ENCODE assay signal across 8 cellular contexts in genomic region chrX:120302434-120302833, GRCh38. TPM values are rescaled to one million over a fixed set of nuclear protein-coding genes. Genes with fewer than 3 reads are reported as not detected.
DNase-seq lines count a peak whose midpoint lies in the region; ATAC-seq and TF ChIP-seq lines count a peak whose summit lies in the region.

No MANE protein-coding gene starts in this region.

- peaks cover 36% of the 10 kb centered on the region for H3K27me3 Mint-ChIP-seq in WTC11 (ENCODE audit: low read depth)

- H3K4me1 ChIP-seq in mucosa of descending colon (ENCODE audit: low read depth) (no peaks in the 10 kb centered on the region), neuronal stem cell (ENCODE audit: control insufficient read depth in 2 of 2, insufficient read depth in 1 of 2, low read depth in 1 of 2, low read length in 2 of 2) (no peaks in the 10 kb centered on the region)

- H3K27me3 ChIP-seq in neuronal stem cell (ENCODE audit: control insufficient read depth in 3 of 3, insufficient read depth in 3 of 3, low read depth in 1 of 3, low read length in 3 of 3): peaks cover 0 to 43% (median 0%) of the 10 kb centered on the region in 3 experiments

- no peak overlapping the region for H2AFZ ChIP-seq in neuronal stem cell (ENCODE audit: low read length)

- no peak overlapping the region for H2BK120ac ChIP-seq in neuronal stem cell (ENCODE audit: low read depth, low read length)

- H3K27ac ChIP-seq in neuronal stem cell (replicated peaks; ENCODE audit: low read length): no peak overlapping the region

- TF ChIP-seq CTCF in WTC11 (IDR thresholded peaks at IDR 0.05) (no peak), mucosa of descending colon (IDR thresholded peaks at IDR 0.05) (no peak)

- H3K9me3 ChIP-seq in mucosa of descending colon (no peaks in the 10 kb centered on the region), neuronal stem cell (replicated peaks in 1 of 2; ENCODE audit: control insufficient read depth in 2 of 2, insufficient read depth in 1 of 2, low read depth in 1 of 2, low read length in 2 of 2) (no peaks in the 10 kb centered on the region)

- no peaks in the 10 kb centered on the region for H3K36me3 Mint-ChIP-seq in WTC11

- POLR2A ChIA-PET in WTC11 (lab: Charles Lee): interaction anchor here (0.5 kb wide), 1 partner anchor 58 kb away, joined by 3 read pairs; no protein-coding TSS in a partner anchor

- H4K8ac ChIP-seq in neuronal stem cell (ENCODE audit: low read depth, low read length): no peak overlapping the region

- no peak overlapping the region for H4K91ac ChIP-seq in neuronal stem cell (ENCODE audit: low read depth, low read length, poor library complexity)

- no peak overlapping the region for H2BK5ac ChIP-seq in neuronal stem cell (ENCODE audit: low read length)

- no peak overlapping the region for H3K23ac ChIP-seq in neuronal stem cell (ENCODE audit: low read depth, low read length, poor library complexity)

- WGBS in neuronal stem cell (ENCODE audit: extremely low coverage in 2 of 2, insufficient read length in 2 of 2, insufficient replicate concordance in 1 of 2), 2 donors: no CpG with 5 or more reads among the region's 4 CpGs

- H3K18ac ChIP-seq in neuronal stem cell (ENCODE audit: low read length): no peak overlapping the region

- no peak overlapping the region for H3K4me2 ChIP-seq in neuronal stem cell (ENCODE audit: insufficient read depth, low read length, poor library complexity, severe bottlenecking)

- H3K27ac Mint-ChIP-seq in WTC11: no peak overlapping the region

- no peak overlapping the region for H3K9ac ChIP-seq in neuronal stem cell (ENCODE audit: low read depth, low read length, poor library complexity)

- no peaks in the 10 kb centered on the region for H3K36me3 ChIP-seq in mucosa of descending colon (ENCODE audit: low read depth)
- no peaks in the 10 kb centered on the region for H3K36me3 ChIP-seq in neuronal stem cell (replicated peaks in 1 of 2; ENCODE audit: control insufficient read depth in 2 of 2, insufficient read depth in 2 of 2, low read length in 2 of 2)

- CTCF ChIA-PET in WTC11 (lab: Charles Lee): interaction anchor here (0.7 to 1.2 kb wide), 4 partner anchors 52 to 184 kb away, joined by 3 to 5 read pairs (median 4); partner anchors contain the start of gene ZBTB33

- peaks cover 37% of the 10 kb centered on the region for H3K4me1 Mint-ChIP-seq in WTC11

- no peak overlapping the region for H3K4ac ChIP-seq in neuronal stem cell (ENCODE audit: low read length)

- peak; percentile 95 for ATAC-seq in GM18502 (IDR thresholded peaks at IDR 0.05; ENCODE audit: poor library complexity, unreplicated experiment)
- peak; percentile 97 for ATAC-seq in GM21447 (IDR thresholded peaks at IDR 0.05; ENCODE audit: unreplicated experiment)
- peak; percentile 88 for ATAC-seq in HG03558 (IDR thresholded peaks at IDR 0.05; ENCODE audit: extremely low read depth, unreplicated experiment)
- peak; percentile 81 for ATAC-seq in WTC11
- ATAC-seq in mucosa of descending colon: peak; percentile 83

- no peak overlapping the region for H3K4me3 ChIP-seq in mucosa of descending colon
- H3K4me3 ChIP-seq in neuronal stem cell (ENCODE audit: low read length in 2 of 2): no peak overlapping the region

- no peak overlapping the region for H2BK12ac ChIP-seq in neuronal stem cell (ENCODE audit: low read length)

- DNase-seq in WTC11 (ENCODE audit: low spot score): peak; percentile 10
- DNase-seq in mucosa of descending colon: peak; percentile 32 to 68 (median 38)
- DNase-seq in HUDEP-2 (lab: John Stamatoyannopoulos, UW; ENCODE audit: unreplicated experiment in 76 of 76): no peak
- DNase-seq in neuronal stem cell (ENCODE audit: low spot score): no peak
- DNase-seq in T1000 (lab: John Stamatoyannopoulos, UW): no peak

- intact Hi-C loops in mucosa of descending colon (cut with DNase I, micrococcal nuclease): no loop called here

- no peaks in the 10 kb centered on the region for H3K9me3 Mint-ChIP-seq in WTC11

- no peak overlapping the region for H3K4me3 Mint-ChIP-seq in WTC11

- H3K79me1 ChIP-seq in neuronal stem cell (ENCODE audit: low read depth, low read length): no peaks in the 10 kb centered on the region

- H2AK5ac ChIP-seq in neuronal stem cell (ENCODE audit: low read depth, low read length): no peak overlapping the region

- no peak overlapping the region for H3K14ac ChIP-seq in neuronal stem cell (ENCODE audit: low read length)

- no peak overlapping the region for H2BK15ac ChIP-seq in neuronal stem cell (ENCODE audit: low read length)

TF ChIP-seq in WTC11, 78 proteins besides CTCF, POLR2A, EP300 and RAD21:
- no peak for TF ChIP-seq KAT7 (CRISPR knock-in tag; IDR thresholded peaks at IDR 0.05; ENCODE audit: borderline replicate concordance)
- TF ChIP-seq, protein P1, sequence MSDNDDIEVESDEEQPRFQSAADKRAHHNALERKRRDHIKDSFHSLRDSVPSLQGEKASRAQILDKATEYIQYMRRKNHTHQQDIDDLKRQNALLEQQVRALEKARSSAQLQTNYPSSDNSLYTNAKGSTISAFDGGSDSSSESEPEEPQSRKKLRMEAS (CRISPR knock-in tag; IDR thresholded peaks at IDR 0.05): no peak
- peak; percentile 26; the same call in 1 of the 2 replicates for TF ChIP-seq USF2 (CRISPR knock-in tag; IDR thresholded peaks at IDR 0.05)
- TF ChIP-seq ZNF532 (CRISPR knock-in tag; IDR thresholded peaks at IDR 0.05; ENCODE audit: borderline replicate concordance): no peak
- TF ChIP-seq, protein P2, sequence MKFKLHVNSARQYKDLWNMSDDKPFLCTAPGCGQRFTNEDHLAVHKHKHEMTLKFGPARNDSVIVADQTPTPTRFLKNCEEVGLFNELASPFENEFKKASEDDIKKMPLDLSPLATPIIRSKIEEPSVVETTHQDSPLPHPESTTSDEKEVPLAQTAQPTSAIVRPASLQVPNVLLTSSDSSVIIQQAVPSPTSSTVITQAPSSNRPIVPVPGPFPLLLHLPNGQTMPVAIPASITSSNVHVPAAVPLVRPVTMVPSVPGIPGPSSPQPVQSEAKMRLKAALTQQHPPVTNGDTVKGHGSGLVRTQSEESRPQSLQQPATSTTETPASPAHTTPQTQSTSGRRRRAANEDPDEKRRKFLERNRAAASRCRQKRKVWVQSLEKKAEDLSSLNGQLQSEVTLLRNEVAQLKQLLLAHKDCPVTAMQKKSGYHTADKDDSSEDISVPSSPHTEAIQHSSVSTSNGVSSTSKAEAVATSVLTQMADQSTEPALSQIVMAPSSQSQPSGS (CRISPR knock-in tag; IDR thresholded peaks at IDR 0.05; ENCODE audit: borderline replicate concordance, low read depth): no peak

RNA-seq across cellular contexts. Expression of gene TMEM255A, which starts 8.8 kb away (rescaled TPM):
- 0.41 to 0.69 TPM (median 0.61 TPM) in 3 replicates for total RNA-seq in WTC11 (2021)
- total RNA-seq in mucosa of descending colon: 1 to 10 TPM in 1 of 3 donors, under 1 TPM in 2; 0.49 to 3.7 (median 0.87) TPM
- 7.2 TPM for polyA plus RNA-seq in neuronal stem cell (2013, experiment 1 of 2)
- 7.0 TPM for polyA plus RNA-seq in neuronal stem cell (2013, experiment 2 of 2)

RNA-seq across cellular contexts. Expression of gene ZBTB33, which starts 51.8 kb away (rescaled TPM):
- total RNA-seq in WTC11 (2021) (12.3 to 16.2 TPM (median 12.5 TPM) in 3 replicates), mucosa of descending colon (10 to 100 TPM; 10.2 to 12.5 (median 12.0) TPM)
- polyA plus RNA-seq in neuronal stem cell (2013, experiment 1 of 2): 19.0 TPM
- polyA plus RNA-seq in neuronal stem cell (2013, experiment 2 of 2): 19.0 TPM

RNA-seq across cellular contexts. Expression of gene ATP1B4, which starts 59.5 kb away (rescaled TPM):
- total RNA-seq in WTC11 (2021) (not detected in 3 replicates), mucosa of descending colon (not detected)
- not detected for polyA plus RNA-seq in neuronal stem cell (2013, experiment 1 of 2)
- not detected for polyA plus RNA-seq in neuronal stem cell (2013, experiment 2 of 2)

Comparison
In these comparisons a context has a peak if more than half of its experiments do, and no peak if none do; other contexts are left out.
1. DNase-seq: peak in WTC11 (single experiment) and mucosa of descending colon (3 of 3); none in HUDEP-2 (0 of 76), neuronal stem cell (single experiment) and T1000 (single experiment).
2. Peak in every context shown above with its lines, with median percentiles within 50 percentile points of each other: ATAC-seq.